ENCODE assay signal across 9 cellular contexts in genomic region chr11:47409440-47410403, GRCh38. TPM values are rescaled to one million over a fixed set of nuclear protein-coding genes. Genes with fewer than 3 reads are reported as not detected.
DNase-seq lines count a peak whose midpoint lies in the region; ATAC-seq and TF ChIP-seq lines count a peak whose summit lies in the region.
"Had no signal": no experiment of that assay in that cellular context is flagged by ENCODE, and none has a peak within 500 bp of the region (broad histone marks: within the 10 kb centered on the region; RNA-seq: fewer than 3 reads in every experiment).

No MANE protein-coding gene starts in this region.

- H3K9me3 ChIP-seq in lung (ENCODE audit: control insufficient read depth in 2 of 2, insufficient read depth in 1 of 2, low read length in 1 of 2) = no peaks in the 10 kb centered on the region
- H3K9me3 ChIP-seq in upper lobe of right lung = no peaks in the 10 kb centered on the region

- ATAC-seq in lung (ENCODE audit: insufficient read depth, low FRiP score) (no peak), upper lobe of right lung (no peak), GM21515 (IDR thresholded peaks at IDR 0.05; ENCODE audit: unreplicated experiment) (no peak), HG03139 (IDR thresholded peaks at IDR 0.05; ENCODE audit: unreplicated experiment) (no peak), HG02571 (IDR thresholded peaks at IDR 0.05; ENCODE audit: unreplicated experiment) (no peak)

- H3K4me1 ChIP-seq in lung (ENCODE audit: control insufficient read depth in 2 of 2, insufficient read depth in 2 of 2, low read length in 2 of 2) = peaks cover 11 to 21% of the 10 kb centered on the region in 2 donors
- H3K4me1 ChIP-seq in upper lobe of right lung = peaks cover 36% of the 10 kb centered on the region

- peaks cover 4% of the 10 kb centered on the region for H3K36me3 Mint-ChIP-seq in activated naive CD4-positive, alpha-beta T cell treated with anti-CD3 and anti-CD28 coated beads, Interleukin-2, amount 50 U/mL, for 24 hours

- intact Hi-C loops in upper lobe of right lung (cut with DNase I) = no loop called here

- H3K4me1 Mint-ChIP-seq in activated naive CD4-positive, alpha-beta T cell treated with anti-CD3 and anti-CD28 coated beads, Interleukin-2, amount 50 U/mL, for 24 hours = peaks cover 17% of the 10 kb centered on the region

- no peak for TF ChIP-seq CTCF in astrocyte of the spinal cord (IDR thresholded peaks at IDR 0.05; ENCODE audit: low read depth, low read length)
- TF ChIP-seq CTCF in lung (IDR thresholded peaks at IDR 0.05; ENCODE audit: control extremely low read depth, extremely low read depth) = no peak
- TF ChIP-seq CTCF in upper lobe of right lung (IDR thresholded peaks at IDR 0.05) = no peak

- peak overlapping the region; percentile 90 for H3K4me3 Mint-ChIP-seq in activated naive CD4-positive, alpha-beta T cell treated with anti-CD3 and anti-CD28 coated beads, Interleukin-2, amount 50 U/mL, for 24 hours

- peak overlapping the region; percentile 95 for H3K27ac Mint-ChIP-seq in activated naive CD4-positive, alpha-beta T cell treated with anti-CD3 and anti-CD28 coated beads, Interleukin-2, amount 50 U/mL, for 24 hours

- DNase-seq in activated naive CD4-positive, alpha-beta T cell treated with anti-CD3 and anti-CD28 coated beads, Interleukin-2, amount 50 U/mL, for 16 hours = no peak
- DNase-seq in astrocyte of the spinal cord (ENCODE audit: low read depth, low spot score) = no peak
- no peak for DNase-seq in lung (ENCODE audit: low spot score)
- no peak for DNase-seq in upper lobe of right lung

- no peaks in the 10 kb centered on the region for H3K27me3 Mint-ChIP-seq in activated naive CD4-positive, alpha-beta T cell treated with anti-CD3 and anti-CD28 coated beads, Interleukin-2, amount 50 U/mL, for 24 hours

- H3K36me3 ChIP-seq in lung (ENCODE audit: control insufficient read depth in 2 of 2, insufficient read depth in 2 of 2, low read length in 2 of 2) (peaks cover 0 to 23% of the 10 kb centered on the region in 2 donors), upper lobe of right lung (peaks cover 16% of the 10 kb centered on the region)

- H3K27me3 ChIP-seq in lung (ENCODE audit: control insufficient read depth, insufficient read depth) = no peaks in the 10 kb centered on the region
- no peaks in the 10 kb centered on the region for H3K27me3 ChIP-seq in upper lobe of right lung

- peak overlapping the region; percentile 76 to 98 for H3K27ac ChIP-seq in lung (ENCODE audit: low read depth in 1 of 2, low read length in 1 of 2)
- peak overlapping the region; percentile 90 for H3K27ac ChIP-seq in upper lobe of right lung

- in situ Hi-C loops in astrocyte of the spinal cord (cut with HindIII; ENCODE audit: low sequenced_read_pairs) = no loop called here

- H3K9me3 Mint-ChIP-seq in activated naive CD4-positive, alpha-beta T cell treated with anti-CD3 and anti-CD28 coated beads, Interleukin-2, amount 50 U/mL, for 24 hours = no peaks in the 10 kb centered on the region

- peak overlapping the region; percentile 82 for H3K4me3 ChIP-seq in astrocyte of the spinal cord (ENCODE audit: low read depth, low read length)
- peak overlapping the region; percentile 75 for H3K4me3 ChIP-seq in lung
- peak overlapping the region; percentile 77 for H3K4me3 ChIP-seq in upper lobe of right lung

- 83 to 89% methylated on average over 32 of the region's 32 CpGs for WGBS in lung, 2 donors

RNA-seq across cellular contexts. Expression of gene SLC39A13, which starts 1.3 kb away (rescaled TPM):
- total RNA-seq in lung = 10 to 100 TPM; 31.8 to 83.8 TPM
- 10 to 100 TPM; 67.5 to 82.2 TPM for polyA plus RNA-seq in lung
- 62.0 TPM for total RNA-seq in upper lobe of right lung

RNA-seq across cellular contexts. Expression of gene PSMC3, which starts 16.5 kb away (rescaled TPM):
- total RNA-seq in lung (100 to 1,000 TPM in 1 of 2 donors, 10 to 100 TPM in 1; 61.6 to 137 TPM), upper lobe of right lung (79.4 TPM)
- 100 to 1,000 TPM; 145 to 192 TPM for polyA plus RNA-seq in lung

RNA-seq across cellular contexts. Expression of gene SPI1, which starts 31.4 kb away (rescaled TPM):
- total RNA-seq in lung (100 to 1,000 TPM in 1 of 2 donors, 10 to 100 TPM in 1; 27.6 to 188 TPM), upper lobe of right lung (168 TPM)
- polyA plus RNA-seq in lung = 100 to 1,000 TPM; 123 to 344 TPM
- total RNA-seq: pulmonary artery endothelial cell had no signal

RNA-seq across cellular contexts. Expression of gene RAPSN, which starts 39.2 kb away (rescaled TPM):
- total RNA-seq in lung = 1 to 10 TPM in 1 of 2 donors, not detected in 1; 1.5 TPM
- under 1 TPM; 0.38 to 0.49 TPM for polyA plus RNA-seq in lung
- total RNA-seq in upper lobe of right lung = 0.64 TPM

RNA-seq across cellular contexts. Expression of gene MYBPC3, which starts 57.2 kb away (rescaled TPM):
- total RNA-seq in lung (1 to 10 TPM; 1.0 to 1.1 TPM), upper lobe of right lung (0.96 TPM)
- 1 to 10 TPM in 1 of 2 donors, under 1 TPM in 1; 0.89 to 3.4 TPM for polyA plus RNA-seq in lung
- total RNA-seq: pulmonary artery endothelial cell had no signal
